Comparison of ENCODE assay signal across 1 cellular context in the genomic region with DNA sequence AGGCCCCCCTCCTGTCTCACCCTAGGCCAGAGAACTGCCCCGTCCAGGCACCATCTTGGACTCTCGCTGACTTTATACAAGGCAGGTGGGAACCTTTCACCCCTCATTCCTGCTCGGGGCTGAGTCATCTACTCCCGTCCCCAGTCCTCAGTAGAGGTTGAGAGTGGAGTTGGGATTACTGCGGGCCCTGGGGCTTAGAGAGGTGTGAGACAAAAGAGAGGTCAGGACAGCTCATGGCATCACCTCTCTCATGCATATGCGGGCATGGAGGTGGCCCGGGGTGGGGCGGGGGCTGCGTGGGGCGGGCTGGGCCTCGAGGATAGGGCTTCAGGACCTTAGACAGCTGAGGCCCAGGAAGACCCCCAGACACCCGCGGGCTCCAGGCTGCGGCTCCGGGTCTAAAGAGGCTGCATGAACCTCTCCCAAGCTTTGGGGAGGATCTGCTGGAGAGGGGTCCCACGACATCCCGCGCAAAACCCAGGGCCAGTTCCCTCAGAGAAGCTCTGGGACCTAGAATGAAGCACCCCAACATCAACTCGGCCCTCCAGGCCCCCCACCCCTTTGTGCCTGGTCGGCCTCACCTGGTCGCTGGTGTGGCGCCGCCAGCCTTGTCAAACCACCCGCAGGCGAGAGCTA.
TF ChIP-seq lines count a peak whose summit lies in the region.

No MANE protein-coding gene starts in this region.

TF ChIP-seq in endothelial cell of umbilical vein, 7 proteins besides CTCF, POLR2A, EP300 and RAD21:
- no peak for TF ChIP-seq EZH2 (IDR thresholded peaks at IDR 0.05; ENCODE audit: borderline replicate concordance, low read depth, low read length, severe bottlenecking)
- no peak for TF ChIP-seq POLR2AphosphoS5 (IDR thresholded peaks at IDR 0.05; ENCODE audit: insufficient read depth, low read depth, low read length)
- TF ChIP-seq FOS (IDR thresholded peaks at IDR 0.05; ENCODE audit: borderline replicate concordance, insufficient read depth, low read length) = no peak
- TF ChIP-seq, protein P1, sequence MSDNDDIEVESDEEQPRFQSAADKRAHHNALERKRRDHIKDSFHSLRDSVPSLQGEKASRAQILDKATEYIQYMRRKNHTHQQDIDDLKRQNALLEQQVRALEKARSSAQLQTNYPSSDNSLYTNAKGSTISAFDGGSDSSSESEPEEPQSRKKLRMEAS (IDR thresholded peaks at IDR 0.05; ENCODE audit: insufficient read depth, insufficient read length) = no peak
- TF ChIP-seq JUN (IDR thresholded peaks at IDR 0.05; ENCODE audit: borderline replicate concordance, insufficient read depth, insufficient read length, low read depth) = no peak
- TF ChIP-seq MYC (IDR thresholded peaks at IDR 0.05; ENCODE audit: low read depth, low read length) = no peak
- no peak for TF ChIP-seq GATA2 (IDR thresholded peaks at IDR 0.05; ENCODE audit: insufficient read depth, insufficient read length, low read depth, low read length)
